In the genomic region with DNA sequence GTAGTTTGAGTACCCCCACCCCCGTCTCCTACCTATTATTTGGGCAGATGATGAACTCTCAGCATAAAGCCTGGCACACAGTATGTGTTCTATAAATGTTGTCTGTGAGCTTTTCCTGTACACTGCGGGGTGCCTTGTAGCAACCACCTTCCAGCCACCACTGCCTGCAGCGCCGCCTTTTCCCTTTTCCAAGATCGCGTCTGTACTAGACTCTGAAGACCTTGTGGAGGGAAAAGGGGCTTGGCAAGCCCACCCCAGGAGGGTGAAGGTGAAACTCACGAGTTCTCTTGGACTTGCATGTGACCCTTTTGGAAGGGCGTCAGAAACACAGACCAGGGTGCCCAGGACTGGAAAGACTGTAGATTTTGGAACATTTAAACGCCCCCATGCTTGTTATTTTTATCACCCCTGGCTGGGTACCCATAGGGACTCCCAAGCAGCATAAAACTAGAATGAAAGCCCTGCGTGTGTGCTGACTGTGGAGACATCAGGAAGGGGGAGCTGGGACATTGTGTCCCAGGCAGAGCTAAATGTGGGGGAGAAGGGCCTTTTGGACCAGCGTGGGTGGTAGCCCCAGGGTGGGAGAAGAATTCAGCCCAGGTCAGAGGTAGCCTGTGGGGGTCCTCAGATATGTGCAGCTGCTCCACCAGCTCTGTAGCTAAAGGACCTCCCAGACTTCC, we compare ENCODE assay signal across 8 cellular contexts. TPM values are rescaled to one million over a fixed set of nuclear protein-coding genes. Genes with fewer than 3 reads are reported as not detected.
DNase-seq lines count a peak whose midpoint lies in the region; ATAC-seq and TF ChIP-seq lines count a peak whose summit lies in the region.

No MANE protein-coding gene starts in this region.

- in situ Hi-C loops in KBM-7 (cut with MboI; ENCODE audit: low pct_unique_long_range_greater_than_20kb, low sequenced_read_pairs), result no loop called here

- peak overlapping the region; percentile 36 for H3K4me3 ChIP-seq in GM12875 (ENCODE audit: low read depth, low read length)

- DNase-seq in T-helper 17 cell (no peak), Right ventricle myocardium superior (no peak), sciatic nerve (ENCODE audit: low spot score) (no peak), KBM-7 (no peak), NCI-H446 treated with DMSO at 0.1 percent for 48 hours (lab: John Stamatoyannopoulos, UW) (no peak), COLO829 (ENCODE audit: low spot score) (no peak)

- peak overlapping the region; percentile 100 for H3K27ac Mint-ChIP-seq in T-helper 17 cell

- peak overlapping the region; percentile 94 for H3K4me3 Mint-ChIP-seq in T-helper 17 cell

- TF ChIP-seq CTCF in GM12875 (IDR thresholded peaks at IDR 0.05; ENCODE audit: borderline replicate concordance, insufficient read depth, low read depth, low read length), result no peak

- H3K4me1 Mint-ChIP-seq in T-helper 17 cell, result peaks cover 25% of the 10 kb centered on the region

- no peaks in the 10 kb centered on the region for H3K27me3 Mint-ChIP-seq in T-helper 17 cell

- no peaks in the 10 kb centered on the region for H3K36me3 Mint-ChIP-seq in T-helper 17 cell (ENCODE audit: low read depth)

- no peaks in the 10 kb centered on the region for H3K9me3 ChIP-seq in T-helper 17 cell (ENCODE audit: control insufficient read depth, low read length, poor library complexity, severe bottlenecking)

- intact Hi-C loops in Right ventricle myocardium superior (cut with DNase I), result loop anchor here (10.0 kb wide), 1 partner anchor 147 kb away; the partner anchor contains the start of gene SYNGAP1
- intact Hi-C loops in sciatic nerve (cut with DNase I), result loop anchor here (10.0 kb wide), 1 partner anchor 117 kb away; the partner anchor contains the start of gene ZBTB9

- ATAC-seq in T-helper 17 cell, result no peak
- peak; percentile 38 for ATAC-seq in Right ventricle myocardium superior (ENCODE audit: poor library complexity)
- peak; percentile 24 for ATAC-seq in sciatic nerve
- no peak for ATAC-seq in GM19328 (IDR thresholded peaks at IDR 0.05; ENCODE audit: unreplicated experiment)

RNA-seq across cellular contexts. Expression of gene BAK1, which starts 8.3 kb away (rescaled TPM):
- 10 to 100 TPM; 27.7 to 34.6 TPM for total RNA-seq in T-helper 17 cell
- 25.0 TPM for total RNA-seq in Right ventricle myocardium superior
- total RNA-seq in sciatic nerve, result 10.7 TPM

RNA-seq across cellular contexts. Expression of gene ITPR3, which starts 49.3 kb away (rescaled TPM):
- total RNA-seq in T-helper 17 cell (10 to 100 TPM; 48.1 to 48.3 TPM), Right ventricle myocardium superior (6.0 TPM), sciatic nerve (88.6 TPM)

Comparison
In these comparisons a context has a peak if more than half of its experiments do, and no peak if none do; other contexts are left out.
1. ATAC-seq: peak in Right ventricle myocardium superior (single experiment) and sciatic nerve (single experiment); none in T-helper 17 cell (single experiment) and GM19328 (single experiment).